Comparison of ENCODE assay signal across 1 cellular context in the genomic region with DNA sequence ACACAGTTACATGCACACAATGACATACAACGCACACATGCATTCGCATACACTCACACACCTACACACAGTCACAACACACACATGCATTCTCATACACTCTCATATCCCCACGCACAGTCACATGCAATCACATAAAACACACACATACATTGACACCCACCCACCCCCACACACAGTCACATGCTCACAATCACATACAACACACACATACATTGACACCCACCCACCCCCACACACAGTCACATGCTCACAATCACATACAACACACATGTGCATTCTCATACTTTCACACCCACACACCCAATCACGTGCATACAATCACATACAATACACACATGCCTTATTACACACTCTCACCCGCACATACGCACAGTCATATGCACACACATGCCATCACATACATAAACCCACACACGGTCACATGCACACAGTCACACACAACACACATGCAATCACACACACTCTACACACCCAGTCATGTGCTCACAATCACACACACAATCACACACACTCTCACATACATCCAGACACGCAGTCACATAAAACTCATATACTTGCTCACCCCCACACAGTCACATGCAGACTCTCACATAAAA.
TF ChIP-seq lines count a peak whose summit lies in the region.

No MANE protein-coding gene starts in this region.

TF ChIP-seq in HEK293, 187 proteins besides CTCF, POLR2A, EP300 and RAD21 (continued from another document):
- TF ChIP-seq, protein P1, sequence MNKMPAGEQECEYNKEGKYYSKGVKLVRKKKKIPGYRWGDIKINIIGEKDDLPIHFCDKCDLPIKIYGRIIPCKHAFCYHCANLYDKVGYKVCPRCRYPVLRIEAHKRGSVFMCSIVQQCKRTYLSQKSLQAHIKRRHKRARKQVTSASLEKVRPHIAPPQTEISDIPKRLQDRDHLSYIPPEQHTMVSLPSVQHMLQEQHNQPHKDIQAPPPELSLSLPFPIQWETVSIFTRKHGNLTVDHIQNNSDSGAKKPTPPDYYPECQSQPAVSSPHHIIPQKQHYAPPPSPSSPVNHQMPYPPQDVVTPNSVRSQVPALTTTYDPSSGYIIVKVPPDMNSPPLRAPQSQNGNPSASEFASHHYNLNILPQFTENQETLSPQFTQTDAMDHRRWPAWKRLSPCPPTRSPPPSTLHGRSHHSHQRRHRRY (tag by site-specific recombination; IDR thresholded peaks at IDR 0.05): no peak
- TF ChIP-seq ZNF24 (tag by site-specific recombination; IDR thresholded peaks at IDR 0.05): no peak
- TF ChIP-seq ZNF350 (tag by site-specific recombination; IDR thresholded peaks at IDR 0.05): no peak
- no peak for TF ChIP-seq HOXA7 (CRISPR knock-in tag; IDR thresholded peaks at IDR 0.05; ENCODE audit: borderline replicate concordance)
- no peak for TF ChIP-seq ZNF843 (tag by site-specific recombination; IDR thresholded peaks at IDR 0.05)
- no peak for TF ChIP-seq ZNF211 (tag by site-specific recombination; IDR thresholded peaks at IDR 0.05; ENCODE audit: low read depth)
- no peak for TF ChIP-seq ZNF146 (tag by site-specific recombination; IDR thresholded peaks at IDR 0.05)
- TF ChIP-seq ZFHX2 (tag by site-specific recombination; conservative IDR thresholded peaks at IDR 0.05): peak; percentile 82
- no peak for TF ChIP-seq ZFP3 (tag by site-specific recombination; IDR thresholded peaks at IDR 0.05; ENCODE audit: low read depth)
- TF ChIP-seq, protein P2, sequence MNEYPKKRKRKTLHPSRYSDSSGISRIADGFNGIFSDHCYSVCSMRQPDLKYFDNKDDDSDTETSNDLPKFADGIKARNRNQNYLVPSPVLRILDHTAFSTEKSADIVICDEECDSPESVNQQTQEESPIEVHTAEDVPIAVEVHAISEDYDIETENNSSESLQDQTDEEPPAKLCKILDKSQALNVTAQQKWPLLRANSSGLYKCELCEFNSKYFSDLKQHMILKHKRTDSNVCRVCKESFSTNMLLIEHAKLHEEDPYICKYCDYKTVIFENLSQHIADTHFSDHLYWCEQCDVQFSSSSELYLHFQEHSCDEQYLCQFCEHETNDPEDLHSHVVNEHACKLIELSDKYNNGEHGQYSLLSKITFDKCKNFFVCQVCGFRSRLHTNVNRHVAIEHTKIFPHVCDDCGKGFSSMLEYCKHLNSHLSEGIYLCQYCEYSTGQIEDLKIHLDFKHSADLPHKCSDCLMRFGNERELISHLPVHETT (tag by site-specific recombination; IDR thresholded peaks at IDR 0.05): no peak
- TF ChIP-seq, protein P3, sequence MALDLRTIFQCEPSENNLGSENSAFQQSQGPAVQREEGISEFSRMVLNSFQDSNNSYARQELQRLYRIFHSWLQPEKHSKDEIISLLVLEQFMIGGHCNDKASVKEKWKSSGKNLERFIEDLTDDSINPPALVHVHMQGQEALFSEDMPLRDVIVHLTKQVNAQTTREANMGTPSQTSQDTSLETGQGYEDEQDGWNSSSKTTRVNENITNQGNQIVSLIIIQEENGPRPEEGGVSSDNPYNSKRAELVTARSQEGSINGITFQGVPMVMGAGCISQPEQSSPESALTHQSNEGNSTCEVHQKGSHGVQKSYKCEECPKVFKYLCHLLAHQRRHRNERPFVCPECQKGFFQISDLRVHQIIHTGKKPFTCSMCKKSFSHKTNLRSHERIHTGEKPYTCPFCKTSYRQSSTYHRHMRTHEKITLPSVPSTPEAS (tag by site-specific recombination; IDR thresholded peaks at IDR 0.05): peak; percentile 21; the same call in 1 of the 2 replicates
- no peak for TF ChIP-seq ZNF664 (tag by site-specific recombination; IDR thresholded peaks at IDR 0.05)
- no peak for TF ChIP-seq ZNF677 (tag by site-specific recombination; IDR thresholded peaks at IDR 0.05)
- TF ChIP-seq, protein P4, sequence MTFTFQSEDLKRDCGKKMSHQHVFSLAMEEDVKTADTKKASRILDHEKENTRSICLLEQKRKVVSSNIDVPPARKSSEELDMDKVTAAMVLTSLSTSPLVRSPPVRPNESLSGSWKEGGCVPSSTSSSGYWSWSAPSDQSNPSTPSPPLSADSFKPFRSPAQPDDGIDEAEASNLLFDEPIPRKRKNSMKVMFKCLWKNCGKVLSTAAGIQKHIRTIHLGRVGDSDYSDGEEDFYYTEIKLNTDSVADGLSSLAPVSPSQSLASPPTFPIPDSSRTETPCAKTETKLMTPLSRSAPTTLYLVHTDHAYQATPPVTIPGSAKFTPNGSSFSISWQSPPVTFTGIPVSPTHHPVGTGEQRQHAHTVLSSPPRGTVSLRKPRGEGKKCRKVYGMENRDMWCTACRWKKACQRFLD (tag by site-specific recombination; IDR thresholded peaks at IDR 0.05): no peak
- no peak for TF ChIP-seq ZBTB48 (tag by site-specific recombination; IDR thresholded peaks at IDR 0.05)
- no peak for TF ChIP-seq GLI2 (tag by site-specific recombination; IDR thresholded peaks at IDR 0.05; ENCODE audit: borderline replicate concordance, low read depth)
- TF ChIP-seq ZEB2 (tag by site-specific recombination; IDR thresholded peaks at IDR 0.05): no peak
- TF ChIP-seq, protein P5, sequence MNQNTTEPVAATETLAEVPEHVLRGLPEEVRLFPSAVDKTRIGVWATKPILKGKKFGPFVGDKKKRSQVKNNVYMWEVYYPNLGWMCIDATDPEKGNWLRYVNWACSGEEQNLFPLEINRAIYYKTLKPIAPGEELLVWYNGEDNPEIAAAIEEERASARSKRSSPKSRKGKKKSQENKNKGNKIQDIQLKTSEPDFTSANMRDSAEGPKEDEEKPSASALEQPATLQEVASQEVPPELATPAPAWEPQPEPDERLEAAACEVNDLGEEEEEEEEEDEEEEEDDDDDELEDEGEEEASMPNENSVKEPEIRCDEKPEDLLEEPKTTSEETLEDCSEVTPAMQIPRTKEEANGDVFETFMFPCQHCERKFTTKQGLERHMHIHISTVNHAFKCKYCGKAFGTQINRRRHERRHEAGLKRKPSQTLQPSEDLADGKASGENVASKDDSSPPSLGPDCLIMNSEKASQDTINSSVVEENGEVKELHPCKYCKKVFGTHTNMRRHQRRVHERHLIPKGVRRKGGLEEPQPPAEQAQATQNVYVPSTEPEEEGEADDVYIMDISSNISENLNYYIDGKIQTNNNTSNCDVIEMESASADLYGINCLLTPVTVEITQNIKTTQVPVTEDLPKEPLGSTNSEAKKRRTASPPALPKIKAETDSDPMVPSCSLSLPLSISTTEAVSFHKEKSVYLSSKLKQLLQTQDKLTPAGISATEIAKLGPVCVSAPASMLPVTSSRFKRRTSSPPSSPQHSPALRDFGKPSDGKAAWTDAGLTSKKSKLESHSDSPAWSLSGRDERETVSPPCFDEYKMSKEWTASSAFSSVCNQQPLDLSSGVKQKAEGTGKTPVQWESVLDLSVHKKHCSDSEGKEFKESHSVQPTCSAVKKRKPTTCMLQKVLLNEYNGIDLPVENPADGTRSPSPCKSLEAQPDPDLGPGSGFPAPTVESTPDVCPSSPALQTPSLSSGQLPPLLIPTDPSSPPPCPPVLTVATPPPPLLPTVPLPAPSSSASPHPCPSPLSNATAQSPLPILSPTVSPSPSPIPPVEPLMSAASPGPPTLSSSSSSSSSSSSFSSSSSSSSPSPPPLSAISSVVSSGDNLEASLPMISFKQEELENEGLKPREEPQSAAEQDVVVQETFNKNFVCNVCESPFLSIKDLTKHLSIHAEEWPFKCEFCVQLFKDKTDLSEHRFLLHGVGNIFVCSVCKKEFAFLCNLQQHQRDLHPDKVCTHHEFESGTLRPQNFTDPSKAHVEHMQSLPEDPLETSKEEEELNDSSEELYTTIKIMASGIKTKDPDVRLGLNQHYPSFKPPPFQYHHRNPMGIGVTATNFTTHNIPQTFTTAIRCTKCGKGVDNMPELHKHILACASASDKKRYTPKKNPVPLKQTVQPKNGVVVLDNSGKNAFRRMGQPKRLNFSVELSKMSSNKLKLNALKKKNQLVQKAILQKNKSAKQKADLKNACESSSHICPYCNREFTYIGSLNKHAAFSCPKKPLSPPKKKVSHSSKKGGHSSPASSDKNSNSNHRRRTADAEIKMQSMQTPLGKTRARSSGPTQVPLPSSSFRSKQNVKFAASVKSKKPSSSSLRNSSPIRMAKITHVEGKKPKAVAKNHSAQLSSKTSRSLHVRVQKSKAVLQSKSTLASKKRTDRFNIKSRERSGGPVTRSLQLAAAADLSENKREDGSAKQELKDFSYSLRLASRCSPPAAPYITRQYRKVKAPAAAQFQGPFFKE (tag by site-specific recombination; IDR thresholded peaks at IDR 0.05; ENCODE audit: borderline replicate concordance): no peak
- no peak for TF ChIP-seq ZNF239 (tag by site-specific recombination; IDR thresholded peaks at IDR 0.05)
- peak; percentile 82 for TF ChIP-seq EGR2 (tag by site-specific recombination; IDR thresholded peaks at IDR 0.05; ENCODE audit: low read depth)
- no peak for TF ChIP-seq KLF7 (tag by site-specific recombination; IDR thresholded peaks at IDR 0.05; ENCODE audit: borderline replicate concordance)
- no peak for TF ChIP-seq ZNF10 (tag by site-specific recombination; IDR thresholded peaks at IDR 0.05)
- 0 out of 2 replicates have a peak, but pooled peaks have one; percentile 31 for TF ChIP-seq ZNF571 (tag by site-specific recombination; IDR thresholded peaks at IDR 0.05)
- TF ChIP-seq, protein P6, sequence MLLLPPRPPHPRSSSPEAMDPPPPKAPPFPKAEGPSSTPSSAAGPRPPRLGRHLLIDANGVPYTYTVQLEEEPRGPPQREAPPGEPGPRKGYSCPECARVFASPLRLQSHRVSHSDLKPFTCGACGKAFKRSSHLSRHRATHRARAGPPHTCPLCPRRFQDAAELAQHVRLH (tag by site-specific recombination; IDR thresholded peaks at IDR 0.05): no peak
- no peak for TF ChIP-seq ZBTB21 (tag by site-specific recombination; IDR thresholded peaks at IDR 0.05)
- TF ChIP-seq, protein P7, sequence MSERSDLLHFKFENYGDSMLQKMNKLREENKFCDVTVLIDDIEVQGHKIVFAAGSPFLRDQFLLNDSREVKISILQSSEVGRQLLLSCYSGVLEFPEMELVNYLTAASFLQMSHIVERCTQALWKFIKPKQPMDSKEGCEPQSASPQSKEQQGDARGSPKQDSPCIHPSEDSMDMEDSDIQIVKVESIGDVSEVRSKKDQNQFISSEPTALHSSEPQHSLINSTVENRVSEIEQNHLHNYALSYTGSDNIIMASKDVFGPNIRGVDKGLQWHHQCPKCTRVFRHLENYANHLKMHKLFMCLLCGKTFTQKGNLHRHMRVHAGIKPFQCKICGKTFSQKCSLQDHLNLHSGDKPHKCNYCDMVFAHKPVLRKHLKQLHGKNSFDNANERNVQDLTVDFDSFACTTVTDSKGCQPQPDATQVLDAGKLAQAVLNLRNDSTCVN (tag by site-specific recombination; optimal IDR thresholded peaks at IDR 0.05): peak; percentile 4
